1 cellular context compared by ENCODE assay signal in genomic region chr15:101288905-101289513, GRCh38.
TF ChIP-seq lines count a peak whose summit lies in the region.

No MANE protein-coding gene starts in this region.

TF ChIP-seq in WTC11, 78 proteins besides CTCF, POLR2A, EP300 and RAD21 (continued from another document):
- TF ChIP-seq, protein P1, sequence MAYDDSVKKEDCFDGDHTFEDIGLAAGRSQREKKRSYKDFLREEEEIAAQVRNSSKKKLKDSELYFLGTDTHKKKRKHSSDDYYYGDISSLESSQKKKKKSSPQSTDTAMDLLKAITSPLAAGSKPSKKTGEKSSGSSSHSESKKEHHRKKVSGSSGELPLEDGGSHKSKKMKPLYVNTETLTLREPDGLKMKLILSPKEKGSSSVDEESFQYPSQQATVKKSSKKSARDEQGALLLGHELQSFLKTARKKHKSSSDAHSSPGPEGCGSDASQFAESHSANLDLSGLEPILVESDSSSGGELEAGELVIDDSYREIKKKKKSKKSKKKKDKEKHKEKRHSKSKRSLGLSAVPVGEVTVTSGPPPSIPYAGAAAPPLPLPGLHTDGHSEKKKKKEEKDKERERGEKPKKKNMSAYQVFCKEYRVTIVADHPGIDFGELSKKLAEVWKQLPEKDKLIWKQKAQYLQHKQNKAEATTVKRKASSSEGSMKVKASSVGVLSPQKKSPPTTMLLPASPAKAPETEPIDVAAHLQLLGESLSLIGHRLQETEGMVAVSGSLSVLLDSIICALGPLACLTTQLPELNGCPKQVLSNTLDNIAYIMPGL (CRISPR knock-in tag; IDR thresholded peaks at IDR 0.05): no peak
- no peak for TF ChIP-seq ZNF425 (CRISPR knock-in tag; conservative IDR thresholded peaks at IDR 0.05)
- TF ChIP-seq GRHL2 (CRISPR knock-in tag; IDR thresholded peaks at IDR 0.05; ENCODE audit: insufficient replicate concordance, severe bottlenecking): no peak
